8 cellular contexts compared by ENCODE assay signal in genomic region chr7:148883233-148884048, GRCh38. TPM values are rescaled to one million over a fixed set of nuclear protein-coding genes. Genes with fewer than 3 reads are reported as not detected.
DNase-seq lines count a peak whose midpoint lies in the region; ATAC-seq, FAIRE-seq and TF ChIP-seq lines count a peak whose summit lies in the region.

No MANE protein-coding gene starts in this region.

- DNase-seq in activated CD4-positive, alpha-beta T cell treated with anti-CD3 and anti-CD28 coated beads, Interleukin-2, amount 50 U/mL, for 1 hour: peak; percentile 58
- DNase-seq in ecto neural progenitor cell (ENCODE audit: low spot score): peak; percentile 79
- DNase-seq in lung (ENCODE audit: low spot score): peak; percentile 34
- peak; percentile 19 to 26 (median 25) for DNase-seq in stimulated activated CD4-positive, alpha-beta T cell treated with anti-CD3 and anti-CD28 coated beads, TNF-alpha, amount 100 ng/mL, for 4 hours (ENCODE audit: low read depth in 3 of 3)
- no peak for DNase-seq in RCC 7860 (ENCODE audit: low spot score)

- H3K27me3 ChIP-seq in lung (ENCODE audit: control insufficient read depth, insufficient read depth): no peaks in the 10 kb centered on the region

- ATAC-seq in GM21717 (IDR thresholded peaks at IDR 0.05; ENCODE audit: unreplicated experiment) (peak; percentile 32), lung (ENCODE audit: insufficient read depth, low FRiP score) (no peak)

- H3K9ac ChIP-seq in ES-I3 (ENCODE audit: low read depth, low read length): peak overlapping the region; percentile 89

- no peak for FAIRE-seq in RCC 7860 (lab: Jason Lieb, UNC)

- WGBS in lung, 2 donors: 0% methylated on average over 69 to 90 of the region's 90 CpGs

- no peaks in the 10 kb centered on the region for H3K9me3 ChIP-seq in ES-I3 (ENCODE audit: control insufficient read depth, insufficient read depth, low read length)
- H3K9me3 ChIP-seq in KOPT-K1 (ENCODE audit: insufficient read depth, low read length, poor library complexity, severe bottlenecking): no peaks in the 10 kb centered on the region
- no peaks in the 10 kb centered on the region for H3K9me3 ChIP-seq in lung (ENCODE audit: control insufficient read depth in 2 of 2, insufficient read depth in 1 of 2, low read length in 1 of 2)

- H3K4me1 ChIP-seq in ES-I3 (ENCODE audit: insufficient read depth, low read length) (no peaks in the 10 kb centered on the region), lung (ENCODE audit: control insufficient read depth in 2 of 2, insufficient read depth in 2 of 2, low read length in 2 of 2) (no peaks in the 10 kb centered on the region)

- peak overlapping the region; percentile 97 for H3K4me3 ChIP-seq in lung

- H3K27ac ChIP-seq in KOPT-K1 (ENCODE audit: low read depth, low read length, poor library complexity, severe bottlenecking): peak overlapping the region; percentile 96
- peak overlapping the region; percentile 92 for H3K27ac ChIP-seq in lung (ENCODE audit: low read depth in 1 of 2, low read length in 1 of 2)

- H3K36me3 ChIP-seq in ES-I3 (ENCODE audit: insufficient read depth, low read length): no peaks in the 10 kb centered on the region
- no peaks in the 10 kb centered on the region for H3K36me3 ChIP-seq in KOPT-K1 (ENCODE audit: insufficient read depth, low read length)
- H3K36me3 ChIP-seq in lung (ENCODE audit: control insufficient read depth in 2 of 2, insufficient read depth in 2 of 2, low read length in 2 of 2): no peaks in the 10 kb centered on the region

- no peak for TF ChIP-seq CTCF in lung (IDR thresholded peaks at IDR 0.05; ENCODE audit: control extremely low read depth, extremely low read depth)

RNA-seq across cellular contexts. Expression of gene EZH2, which starts 0.7 kb away (rescaled TPM):
- 10 to 100 TPM in 1 of 2 donors, 1 to 10 TPM in 1; 4.6 to 14.8 TPM for total RNA-seq in lung
- polyA plus RNA-seq in lung: 1 to 10 TPM; 3.6 to 4.3 TPM
